ENCODE assay signal across 1 cellular context in genomic region chr6:42899871-42900270, GRCh38.
TF ChIP-seq lines count a peak whose summit lies in the region.

No MANE protein-coding gene starts in this region.

TF ChIP-seq in GM23338, 12 proteins besides CTCF, POLR2A, EP300 and RAD21 (continued from another document):
- TF ChIP-seq CREB1 (CRISPR knock-in tag; IDR thresholded peaks at IDR 0.05; ENCODE audit: low read depth) (no peak), ZNF331 (CRISPR knock-in tag; IDR thresholded peaks at IDR 0.05; ENCODE audit: low read depth) (no peak), ETS1 (IDR thresholded peaks at IDR 0.05) (no peak), POLR2AphosphoS5 (IDR thresholded peaks at IDR 0.05; ENCODE audit: low read depth) (no peak), NANOG (IDR thresholded peaks at IDR 0.05; ENCODE audit: borderline replicate concordance) (no peak), EZH2phosphoT487 (IDR thresholded peaks at IDR 0.05; ENCODE audit: unreplicated experiment) (no peak), STAT1 (IDR thresholded peaks at IDR 0.05; ENCODE audit: unreplicated experiment) (no peak), ZNF462 (CRISPR knock-in tag; IDR thresholded peaks at IDR 0.05) (no peak), EZH2 (IDR thresholded peaks at IDR 0.05; ENCODE audit: low read depth, unreplicated experiment) (no peak), JUNB (IDR thresholded peaks at IDR 0.05; ENCODE audit: unreplicated experiment) (no peak), REST (IDR thresholded peaks at IDR 0.05; ENCODE audit: unreplicated experiment) (no peak)
